ENCODE assay signal across 26 cellular contexts in genomic region chr2:29304399-29304798, GRCh38.
A peak's percentile ranks its signal among the peaks of the same experiment; 100 is the strongest.
DNase-seq lines count a peak whose midpoint lies in the region; ATAC-seq and TF ChIP-seq lines count a peak whose summit lies in the region.
"Had no signal": no experiment of that assay in that cellular context is flagged by ENCODE, and none has a peak within 500 bp of the region (broad histone marks: within the 10 kb centered on the region; RNA-seq: fewer than 3 reads in every experiment).

No MANE protein-coding gene starts in this region.

- intact Hi-C loops in mucosa of descending colon (cut with DNase I, micrococcal nuclease): no loop called here
- intact Hi-C loops in left ventricle myocardium superior (cut with micrococcal nuclease): no loop called here

- no peak overlapping the region for H3K4me3 ChIP-seq in SJCRH30
- H3K4me3 ChIP-seq in fibroblast of mammary gland (ENCODE audit: control insufficient read depth, low read depth, low read length): no peak overlapping the region
- H3K4me3 ChIP-seq in mucosa of descending colon: no peak overlapping the region
- H3K4me3 ChIP-seq: coronary artery, GM12878, ovary, sigmoid colon, SJSA1 had no signal

- DNase-seq in COLO829 (ENCODE audit: low spot score): peak; percentile 64
- peak; percentile 26 for DNase-seq in ELR (ENCODE audit: low read depth)
- peak; percentile 76 to 82 for DNase-seq in SJCRH30
- peak; percentile 38 for DNase-seq in fibroblast of mammary gland (ENCODE audit: low read depth)
- DNase-seq in mucosa of descending colon: no peak
- DNase-seq in left ventricle myocardium superior: no peak
- DNase-seq: activated CD4-positive, CD25-positive, alpha-beta regulatory T cell; AML-193; brain microvascular endothelial cell; COR-L47; GF-D8; H7; hippocampal formation; natural killer cell; NCI-H1048; NCI-H2081; NCI-H748 treated with DMSO at 0.1 percent for 48 hours; OCI-M1; ovary; sigmoid colon; stimulated activated naive CD4-positive, alpha-beta T cell had no signal

- no peaks in the 10 kb centered on the region for H3K27me3 ChIP-seq in SJCRH30
- H3K27me3 ChIP-seq: brain microvascular endothelial cell, ovary, sigmoid colon had no signal

- H3K4me1 ChIP-seq in SJCRH30: peaks cover 20% of the 10 kb centered on the region
- no peaks in the 10 kb centered on the region for H3K4me1 ChIP-seq in mucosa of descending colon (ENCODE audit: low read depth)
- H3K4me1 ChIP-seq: SJSA1 had no signal

- ATAC-seq in mucosa of descending colon (no peak), left ventricle myocardium superior (no peak), GM21515 (IDR thresholded peaks at IDR 0.05; ENCODE audit: unreplicated experiment) (no peak), HG03342 (IDR thresholded peaks at IDR 0.05; ENCODE audit: unreplicated experiment) (no peak)
- ATAC-seq: GM12878, natural killer cell had no signal

- H3K9me3 ChIP-seq in SJCRH30 (replicated peaks): no peaks in the 10 kb centered on the region
- no peaks in the 10 kb centered on the region for H3K9me3 ChIP-seq in mucosa of descending colon
- H3K9me3 ChIP-seq: ovary, sigmoid colon, SJSA1 had no signal

- TF ChIP-seq CTCF in fibroblast of mammary gland (conservative IDR thresholded peaks at IDR 0.05; ENCODE audit: control insufficient read depth, insufficient read depth, low read depth, low read length) (no peak), mucosa of descending colon (IDR thresholded peaks at IDR 0.05) (no peak)

- peak overlapping the region; percentile 16 for H3K27ac ChIP-seq in SJCRH30
- H3K27ac ChIP-seq: brain microvascular endothelial cell, coronary artery, ovary, sigmoid colon, SJSA1 had no signal

- H3K36me3 ChIP-seq in SJCRH30: no peaks in the 10 kb centered on the region
- no peaks in the 10 kb centered on the region for H3K36me3 ChIP-seq in mucosa of descending colon (ENCODE audit: low read depth)
- H3K36me3 ChIP-seq: brain microvascular endothelial cell, ovary, sigmoid colon, SJSA1 had no signal

Comparison
In these comparisons a context has a peak if more than half of its experiments do, and no peak if none do; other contexts are left out.
1. DNase-seq: peak in COLO829 (single experiment), ELR (single experiment), SJCRH30 (2 of 2) and fibroblast of mammary gland (single experiment); none in mucosa of descending colon (0 of 3) and left ventricle myocardium superior (single experiment).